In the genomic region with DNA sequence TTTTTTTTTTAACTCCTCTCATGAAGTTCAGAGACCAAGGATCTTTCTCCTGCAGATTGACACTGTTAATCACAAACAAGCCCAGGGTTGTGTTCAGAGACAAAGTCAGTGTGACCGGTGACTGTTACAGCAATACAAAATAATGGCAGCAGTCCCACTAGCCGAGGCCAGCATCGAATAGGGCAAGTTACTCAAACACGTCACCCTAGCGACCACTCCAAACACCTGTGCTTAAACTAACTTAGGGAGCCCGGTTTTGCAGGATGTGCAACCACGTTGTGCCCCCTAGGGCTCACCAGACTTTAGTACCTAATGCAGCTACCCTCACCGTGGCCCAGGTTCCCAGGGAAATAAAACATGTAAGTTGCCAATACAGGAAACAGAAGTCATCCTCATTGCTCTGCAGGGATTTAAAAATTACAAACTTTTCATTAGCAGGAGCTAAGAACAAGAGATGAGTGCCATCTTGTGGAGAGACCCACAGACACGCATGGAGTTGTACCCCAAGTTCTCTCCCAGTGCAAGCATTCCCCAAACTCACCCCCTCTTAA, we compare ENCODE assay signal across 1 cellular context.
TF ChIP-seq lines count a peak whose summit lies in the region.

No MANE protein-coding gene starts in this region.

TF ChIP-seq in HepG2, 621 proteins besides CTCF, POLR2A, EP300 and RAD21 (continued from another document and continues in another):
- TF ChIP-seq, protein P1, sequence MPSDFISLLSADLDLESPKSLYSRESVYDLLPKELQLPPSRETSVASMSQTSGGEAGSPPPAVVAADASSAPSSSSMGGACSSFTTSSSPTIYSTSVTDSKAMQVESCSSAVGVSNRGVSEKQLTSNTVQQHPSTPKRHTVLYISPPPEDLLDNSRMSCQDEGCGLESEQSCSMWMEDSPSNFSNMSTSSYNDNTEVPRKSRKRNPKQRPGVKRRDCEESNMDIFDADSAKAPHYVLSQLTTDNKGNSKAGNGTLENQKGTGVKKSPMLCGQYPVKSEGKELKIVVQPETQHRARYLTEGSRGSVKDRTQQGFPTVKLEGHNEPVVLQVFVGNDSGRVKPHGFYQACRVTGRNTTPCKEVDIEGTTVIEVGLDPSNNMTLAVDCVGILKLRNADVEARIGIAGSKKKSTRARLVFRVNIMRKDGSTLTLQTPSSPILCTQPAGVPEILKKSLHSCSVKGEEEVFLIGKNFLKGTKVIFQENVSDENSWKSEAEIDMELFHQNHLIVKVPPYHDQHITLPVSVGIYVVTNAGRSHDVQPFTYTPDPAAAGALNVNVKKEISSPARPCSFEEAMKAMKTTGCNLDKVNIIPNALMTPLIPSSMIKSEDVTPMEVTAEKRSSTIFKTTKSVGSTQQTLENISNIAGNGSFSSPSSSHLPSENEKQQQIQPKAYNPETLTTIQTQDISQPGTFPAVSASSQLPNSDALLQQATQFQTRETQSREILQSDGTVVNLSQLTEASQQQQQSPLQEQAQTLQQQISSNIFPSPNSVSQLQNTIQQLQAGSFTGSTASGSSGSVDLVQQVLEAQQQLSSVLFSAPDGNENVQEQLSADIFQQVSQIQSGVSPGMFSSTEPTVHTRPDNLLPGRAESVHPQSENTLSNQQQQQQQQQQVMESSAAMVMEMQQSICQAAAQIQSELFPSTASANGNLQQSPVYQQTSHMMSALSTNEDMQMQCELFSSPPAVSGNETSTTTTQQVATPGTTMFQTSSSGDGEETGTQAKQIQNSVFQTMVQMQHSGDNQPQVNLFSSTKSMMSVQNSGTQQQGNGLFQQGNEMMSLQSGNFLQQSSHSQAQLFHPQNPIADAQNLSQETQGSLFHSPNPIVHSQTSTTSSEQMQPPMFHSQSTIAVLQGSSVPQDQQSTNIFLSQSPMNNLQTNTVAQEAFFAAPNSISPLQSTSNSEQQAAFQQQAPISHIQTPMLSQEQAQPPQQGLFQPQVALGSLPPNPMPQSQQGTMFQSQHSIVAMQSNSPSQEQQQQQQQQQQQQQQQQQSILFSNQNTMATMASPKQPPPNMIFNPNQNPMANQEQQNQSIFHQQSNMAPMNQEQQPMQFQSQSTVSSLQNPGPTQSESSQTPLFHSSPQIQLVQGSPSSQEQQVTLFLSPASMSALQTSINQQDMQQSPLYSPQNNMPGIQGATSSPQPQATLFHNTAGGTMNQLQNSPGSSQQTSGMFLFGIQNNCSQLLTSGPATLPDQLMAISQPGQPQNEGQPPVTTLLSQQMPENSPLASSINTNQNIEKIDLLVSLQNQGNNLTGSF (CRISPR knock-in tag; IDR thresholded peaks at IDR 0.05): no peak
- TF ChIP-seq SALL1 (CRISPR knock-in tag; IDR thresholded peaks at IDR 0.05) (peak; percentile 16; the same call in 1 of the 2 replicates), ADNP (CRISPR knock-in tag; IDR thresholded peaks at IDR 0.05) (no peak), CREB1 (IDR thresholded peaks at IDR 0.05) (no peak), CREB1 (CRISPR knock-in tag; IDR thresholded peaks at IDR 0.05) (no peak), ZNF331 (CRISPR knock-in tag; IDR thresholded peaks at IDR 0.05) (no peak), RFX1 (IDR thresholded peaks at IDR 0.05) (0 out of 2 replicates have a peak, but pooled peaks have one; percentile 31), ZNF598 (CRISPR knock-in tag; IDR thresholded peaks at IDR 0.05; ENCODE audit: borderline replicate concordance) (0 out of 2 replicates have a peak, but pooled peaks have one; percentile 52), ZNF724P (CRISPR knock-in tag; IDR thresholded peaks at IDR 0.05; ENCODE audit: borderline replicate concordance) (no peak), IRF2 (CRISPR knock-in tag; IDR thresholded peaks at IDR 0.05) (no peak), SAFB2 (CRISPR knock-in tag; IDR thresholded peaks at IDR 0.05; ENCODE audit: borderline replicate concordance, low read depth) (no peak), ZNF501 (CRISPR knock-in tag; IDR thresholded peaks at IDR 0.05) (0 out of 2 replicates have a peak, but pooled peaks have one; percentile 19), CBX1 (IDR thresholded peaks at IDR 0.05; ENCODE audit: low read depth) (no peak), TGIF2 (CRISPR knock-in tag; IDR thresholded peaks at IDR 0.05) (no peak), SMAD9 (CRISPR knock-in tag; IDR thresholded peaks at IDR 0.05) (no peak), ZNF20 (CRISPR knock-in tag; IDR thresholded peaks at IDR 0.05) (no peak), SPEN (CRISPR knock-in tag; IDR thresholded peaks at IDR 0.05; ENCODE audit: low read depth) (peak; percentile 29; the same call in 1 of the 2 replicates), SP140L (CRISPR knock-in tag; IDR thresholded peaks at IDR 0.05; ENCODE audit: borderline replicate concordance) (no peak), ZNF234 (CRISPR knock-in tag; conservative IDR thresholded peaks at IDR 0.05) (no peak), MED13 (CRISPR knock-in tag; IDR thresholded peaks at IDR 0.05) (no peak), MIXL1 (CRISPR knock-in tag; IDR thresholded peaks at IDR 0.05) (0 out of 2 replicates have a peak, but pooled peaks have one; percentile 25), ZSCAN22 (CRISPR knock-in tag; IDR thresholded peaks at IDR 0.05) (no peak)
- TF ChIP-seq, protein P2, sequence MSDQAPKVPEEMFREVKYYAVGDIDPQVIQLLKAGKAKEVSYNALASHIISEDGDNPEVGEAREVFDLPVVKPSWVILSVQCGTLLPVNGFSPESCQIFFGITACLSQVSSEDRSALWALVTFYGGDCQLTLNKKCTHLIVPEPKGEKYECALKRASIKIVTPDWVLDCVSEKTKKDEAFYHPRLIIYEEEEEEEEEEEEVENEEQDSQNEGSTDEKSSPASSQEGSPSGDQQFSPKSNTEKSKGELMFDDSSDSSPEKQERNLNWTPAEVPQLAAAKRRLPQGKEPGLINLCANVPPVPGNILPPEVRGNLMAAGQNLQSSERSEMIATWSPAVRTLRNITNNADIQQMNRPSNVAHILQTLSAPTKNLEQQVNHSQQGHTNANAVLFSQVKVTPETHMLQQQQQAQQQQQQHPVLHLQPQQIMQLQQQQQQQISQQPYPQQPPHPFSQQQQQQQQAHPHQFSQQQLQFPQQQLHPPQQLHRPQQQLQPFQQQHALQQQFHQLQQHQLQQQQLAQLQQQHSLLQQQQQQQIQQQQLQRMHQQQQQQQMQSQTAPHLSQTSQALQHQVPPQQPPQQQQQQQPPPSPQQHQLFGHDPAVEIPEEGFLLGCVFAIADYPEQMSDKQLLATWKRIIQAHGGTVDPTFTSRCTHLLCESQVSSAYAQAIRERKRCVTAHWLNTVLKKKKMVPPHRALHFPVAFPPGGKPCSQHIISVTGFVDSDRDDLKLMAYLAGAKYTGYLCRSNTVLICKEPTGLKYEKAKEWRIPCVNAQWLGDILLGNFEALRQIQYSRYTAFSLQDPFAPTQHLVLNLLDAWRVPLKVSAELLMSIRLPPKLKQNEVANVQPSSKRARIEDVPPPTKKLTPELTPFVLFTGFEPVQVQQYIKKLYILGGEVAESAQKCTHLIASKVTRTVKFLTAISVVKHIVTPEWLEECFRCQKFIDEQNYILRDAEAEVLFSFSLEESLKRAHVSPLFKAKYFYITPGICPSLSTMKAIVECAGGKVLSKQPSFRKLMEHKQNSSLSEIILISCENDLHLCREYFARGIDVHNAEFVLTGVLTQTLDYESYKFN (CRISPR knock-in tag; conservative IDR thresholded peaks at IDR 0.05): peak; percentile 39; the same call in 1 of the 2 replicates
- TF ChIP-seq, protein P3, sequence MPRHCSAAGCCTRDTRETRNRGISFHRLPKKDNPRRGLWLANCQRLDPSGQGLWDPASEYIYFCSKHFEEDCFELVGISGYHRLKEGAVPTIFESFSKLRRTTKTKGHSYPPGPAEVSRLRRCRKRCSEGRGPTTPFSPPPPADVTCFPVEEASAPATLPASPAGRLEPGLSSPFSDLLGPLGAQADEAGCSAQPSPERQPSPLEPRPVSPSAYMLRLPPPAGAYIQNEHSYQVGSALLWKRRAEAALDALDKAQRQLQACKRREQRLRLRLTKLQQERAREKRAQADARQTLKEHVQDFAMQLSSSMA (CRISPR knock-in tag; IDR thresholded peaks at IDR 0.05): no peak
- TF ChIP-seq, protein P4, sequence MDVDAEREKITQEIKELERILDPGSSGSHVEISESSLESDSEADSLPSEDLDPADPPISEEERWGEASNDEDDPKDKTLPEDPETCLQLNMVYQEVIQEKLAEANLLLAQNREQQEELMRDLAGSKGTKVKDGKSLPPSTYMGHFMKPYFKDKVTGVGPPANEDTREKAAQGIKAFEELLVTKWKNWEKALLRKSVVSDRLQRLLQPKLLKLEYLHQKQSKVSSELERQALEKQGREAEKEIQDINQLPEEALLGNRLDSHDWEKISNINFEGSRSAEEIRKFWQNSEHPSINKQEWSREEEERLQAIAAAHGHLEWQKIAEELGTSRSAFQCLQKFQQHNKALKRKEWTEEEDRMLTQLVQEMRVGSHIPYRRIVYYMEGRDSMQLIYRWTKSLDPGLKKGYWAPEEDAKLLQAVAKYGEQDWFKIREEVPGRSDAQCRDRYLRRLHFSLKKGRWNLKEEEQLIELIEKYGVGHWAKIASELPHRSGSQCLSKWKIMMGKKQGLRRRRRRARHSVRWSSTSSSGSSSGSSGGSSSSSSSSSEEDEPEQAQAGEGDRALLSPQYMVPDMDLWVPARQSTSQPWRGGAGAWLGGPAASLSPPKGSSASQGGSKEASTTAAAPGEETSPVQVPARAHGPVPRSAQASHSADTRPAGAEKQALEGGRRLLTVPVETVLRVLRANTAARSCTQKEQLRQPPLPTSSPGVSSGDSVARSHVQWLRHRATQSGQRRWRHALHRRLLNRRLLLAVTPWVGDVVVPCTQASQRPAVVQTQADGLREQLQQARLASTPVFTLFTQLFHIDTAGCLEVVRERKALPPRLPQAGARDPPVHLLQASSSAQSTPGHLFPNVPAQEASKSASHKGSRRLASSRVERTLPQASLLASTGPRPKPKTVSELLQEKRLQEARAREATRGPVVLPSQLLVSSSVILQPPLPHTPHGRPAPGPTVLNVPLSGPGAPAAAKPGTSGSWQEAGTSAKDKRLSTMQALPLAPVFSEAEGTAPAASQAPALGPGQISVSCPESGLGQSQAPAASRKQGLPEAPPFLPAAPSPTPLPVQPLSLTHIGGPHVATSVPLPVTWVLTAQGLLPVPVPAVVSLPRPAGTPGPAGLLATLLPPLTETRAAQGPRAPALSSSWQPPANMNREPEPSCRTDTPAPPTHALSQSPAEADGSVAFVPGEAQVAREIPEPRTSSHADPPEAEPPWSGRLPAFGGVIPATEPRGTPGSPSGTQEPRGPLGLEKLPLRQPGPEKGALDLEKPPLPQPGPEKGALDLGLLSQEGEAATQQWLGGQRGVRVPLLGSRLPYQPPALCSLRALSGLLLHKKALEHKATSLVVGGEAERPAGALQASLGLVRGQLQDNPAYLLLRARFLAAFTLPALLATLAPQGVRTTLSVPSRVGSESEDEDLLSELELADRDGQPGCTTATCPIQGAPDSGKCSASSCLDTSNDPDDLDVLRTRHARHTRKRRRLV (CRISPR knock-in tag; IDR thresholded peaks at IDR 0.05): no peak
- TF ChIP-seq, protein P5, sequence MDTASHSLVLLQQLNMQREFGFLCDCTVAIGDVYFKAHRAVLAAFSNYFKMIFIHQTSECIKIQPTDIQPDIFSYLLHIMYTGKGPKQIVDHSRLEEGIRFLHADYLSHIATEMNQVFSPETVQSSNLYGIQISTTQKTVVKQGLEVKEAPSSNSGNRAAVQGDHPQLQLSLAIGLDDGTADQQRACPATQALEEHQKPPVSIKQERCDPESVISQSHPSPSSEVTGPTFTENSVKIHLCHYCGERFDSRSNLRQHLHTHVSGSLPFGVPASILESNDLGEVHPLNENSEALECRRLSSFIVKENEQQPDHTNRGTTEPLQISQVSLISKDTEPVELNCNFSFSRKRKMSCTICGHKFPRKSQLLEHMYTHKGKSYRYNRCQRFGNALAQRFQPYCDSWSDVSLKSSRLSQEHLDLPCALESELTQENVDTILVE (CRISPR knock-in tag; IDR thresholded peaks at IDR 0.05): no peak
- TF ChIP-seq, protein P6, sequence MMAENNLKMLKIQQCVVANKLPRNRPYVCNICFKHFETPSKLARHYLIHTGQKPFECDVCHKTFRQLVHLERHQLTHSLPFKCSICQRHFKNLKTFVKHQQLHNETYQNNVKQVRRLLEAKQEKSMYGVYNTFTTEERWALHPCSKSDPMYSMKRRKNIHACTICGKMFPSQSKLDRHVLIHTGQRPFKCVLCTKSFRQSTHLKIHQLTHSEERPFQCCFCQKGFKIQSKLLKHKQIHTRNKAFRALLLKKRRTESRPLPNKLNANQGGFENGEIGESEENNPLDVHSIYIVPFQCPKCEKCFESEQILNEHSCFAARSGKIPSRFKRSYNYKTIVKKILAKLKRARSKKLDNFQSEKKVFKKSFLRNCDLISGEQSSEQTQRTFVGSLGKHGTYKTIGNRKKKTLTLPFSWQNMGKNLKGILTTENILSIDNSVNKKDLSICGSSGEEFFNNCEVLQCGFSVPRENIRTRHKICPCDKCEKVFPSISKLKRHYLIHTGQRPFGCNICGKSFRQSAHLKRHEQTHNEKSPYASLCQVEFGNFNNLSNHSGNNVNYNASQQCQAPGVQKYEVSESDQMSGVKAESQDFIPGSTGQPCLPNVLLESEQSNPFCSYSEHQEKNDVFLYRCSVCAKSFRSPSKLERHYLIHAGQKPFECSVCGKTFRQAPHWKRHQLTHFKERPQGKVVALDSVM (CRISPR knock-in tag; IDR thresholded peaks at IDR 0.05): no peak
- TF ChIP-seq, protein P7, sequence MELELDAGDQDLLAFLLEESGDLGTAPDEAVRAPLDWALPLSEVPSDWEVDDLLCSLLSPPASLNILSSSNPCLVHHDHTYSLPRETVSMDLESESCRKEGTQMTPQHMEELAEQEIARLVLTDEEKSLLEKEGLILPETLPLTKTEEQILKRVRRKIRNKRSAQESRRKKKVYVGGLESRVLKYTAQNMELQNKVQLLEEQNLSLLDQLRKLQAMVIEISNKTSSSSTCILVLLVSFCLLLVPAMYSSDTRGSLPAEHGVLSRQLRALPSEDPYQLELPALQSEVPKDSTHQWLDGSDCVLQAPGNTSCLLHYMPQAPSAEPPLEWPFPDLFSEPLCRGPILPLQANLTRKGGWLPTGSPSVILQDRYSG (CRISPR knock-in tag; IDR thresholded peaks at IDR 0.05): no peak
- TF ChIP-seq, protein P8, sequence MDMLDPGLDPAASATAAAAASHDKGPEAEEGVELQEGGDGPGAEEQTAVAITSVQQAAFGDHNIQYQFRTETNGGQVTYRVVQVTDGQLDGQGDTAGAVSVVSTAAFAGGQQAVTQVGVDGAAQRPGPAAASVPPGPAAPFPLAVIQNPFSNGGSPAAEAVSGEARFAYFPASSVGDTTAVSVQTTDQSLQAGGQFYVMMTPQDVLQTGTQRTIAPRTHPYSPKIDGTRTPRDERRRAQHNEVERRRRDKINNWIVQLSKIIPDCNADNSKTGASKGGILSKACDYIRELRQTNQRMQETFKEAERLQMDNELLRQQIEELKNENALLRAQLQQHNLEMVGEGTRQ (IDR thresholded peaks at IDR 0.05; ENCODE audit: low read depth, low read length): no peak
- TF ChIP-seq, protein P8 (CRISPR knock-in tag; IDR thresholded peaks at IDR 0.05; ENCODE audit: borderline replicate concordance): no peak
- TF ChIP-seq, protein P9, sequence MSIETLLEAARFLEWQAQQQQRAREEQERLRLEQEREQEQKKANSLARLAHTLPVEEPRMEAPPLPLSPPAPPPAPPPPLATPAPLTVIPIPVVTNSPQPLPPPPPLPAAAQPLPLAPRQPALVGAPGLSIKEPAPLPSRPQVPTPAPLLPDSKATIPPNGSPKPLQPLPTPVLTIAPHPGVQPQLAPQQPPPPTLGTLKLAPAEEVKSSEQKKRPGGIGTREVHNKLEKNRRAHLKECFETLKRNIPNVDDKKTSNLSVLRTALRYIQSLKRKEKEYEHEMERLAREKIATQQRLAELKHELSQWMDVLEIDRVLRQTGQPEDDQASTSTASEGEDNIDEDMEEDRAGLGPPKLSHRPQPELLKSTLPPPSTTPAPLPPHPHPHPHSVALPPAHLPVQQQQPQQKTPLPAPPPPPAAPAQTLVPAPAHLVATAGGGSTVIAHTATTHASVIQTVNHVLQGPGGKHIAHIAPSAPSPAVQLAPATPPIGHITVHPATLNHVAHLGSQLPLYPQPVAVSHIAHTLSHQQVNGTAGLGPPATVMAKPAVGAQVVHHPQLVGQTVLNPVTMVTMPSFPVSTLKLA (IDR thresholded peaks at IDR 0.05): no peak
